In the genomic region with DNA sequence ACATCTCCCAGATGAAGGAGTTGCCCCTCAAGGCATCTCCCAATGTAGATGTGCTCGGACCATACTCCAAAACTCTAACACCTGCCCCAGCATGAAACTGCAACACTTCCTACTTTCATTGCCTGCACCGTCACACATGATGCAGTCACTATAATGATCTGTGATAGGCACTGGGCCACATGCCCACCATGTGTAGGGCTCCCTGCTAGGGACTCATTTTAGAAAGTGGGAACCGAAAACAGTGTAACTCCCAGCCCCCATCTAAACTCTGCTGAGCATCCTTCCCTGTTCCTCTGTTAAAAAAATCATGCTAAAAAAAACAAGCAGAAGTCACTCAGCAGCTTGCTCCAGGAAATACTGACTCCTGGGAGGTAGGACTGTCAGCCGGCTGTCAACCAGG, we compare ENCODE assay signal across 13 cellular contexts.
A peak's percentile ranks its signal among the peaks of the same experiment; 100 is the strongest.
DNase-seq lines count a peak whose midpoint lies in the region; ATAC-seq, FAIRE-seq and TF ChIP-seq lines count a peak whose summit lies in the region.
"Had no signal": no experiment of that assay in that cellular context is flagged by ENCODE, and none has a peak within 500 bp of the region (broad histone marks: within the 10 kb centered on the region; RNA-seq: fewer than 3 reads in every experiment).

No MANE protein-coding gene starts in this region.

- ATAC-seq in GM18499 (IDR thresholded peaks at IDR 0.05; ENCODE audit: insufficient read depth, unreplicated experiment): peak; percentile 97
- ATAC-seq in GM21528 (IDR thresholded peaks at IDR 0.05; ENCODE audit: low FRiP score, unreplicated experiment): peak; percentile 90
- ATAC-seq in HG03378 (IDR thresholded peaks at IDR 0.05; ENCODE audit: unreplicated experiment): peak; percentile 86
- ATAC-seq: T-cell had no signal

- no peak for TF ChIP-seq EP300 in transverse colon (IDR thresholded peaks at IDR 0.05; ENCODE audit: low read depth)

- no peak overlapping the region for H3K4me3 ChIP-seq in coronary artery
- H3K4me3 ChIP-seq in transverse colon: no peak overlapping the region
- H3K4me3 ChIP-seq: esophagus muscularis mucosa had no signal

- DNase-seq in coronary artery (ENCODE audit: low spot score) (peak; percentile 21), transverse colon (no peak), DMS153 treated with DMSO at 0.1 percent for 48 hours (lab: John Stamatoyannopoulos, UW; ENCODE audit: unreplicated experiment) (no peak), NCI-H2029 treated with DMSO at 0.1 percent for 48 hours (lab: John Stamatoyannopoulos, UW) (no peak), RCC 7860 (ENCODE audit: low spot score) (no peak)
- DNase-seq: activated T-cell treated with anti-CD3 and anti-CD28 coated beads for 4 hours, NCI-H526 had no signal

- no peaks in the 10 kb centered on the region for H3K4me1 ChIP-seq in transverse colon
- H3K4me1 ChIP-seq: esophagus muscularis mucosa had no signal

- no peak for TF ChIP-seq POLR2A in transverse colon (IDR thresholded peaks at IDR 0.05)

- 69 to 75% methylated on average over 3 to 4 of the region's 4 CpGs for WGBS in transverse colon (ENCODE audit: low coverage in 1 of 2), 2 donors

- H3K36me3 ChIP-seq in transverse colon: no peaks in the 10 kb centered on the region
- H3K36me3 ChIP-seq: esophagus muscularis mucosa had no signal

- H3K27ac ChIP-seq in coronary artery (no peak overlapping the region), transverse colon (no peak overlapping the region)
- H3K27ac ChIP-seq: esophagus muscularis mucosa, KMS-11 had no signal

- in situ Hi-C loops in transverse colon (cut with MboI; ENCODE audit: low pct_ligation_motif_present in 1 of 4, low pct_unique_long_range_greater_than_20kb in 1 of 4, low sequenced_read_pairs in 3 of 4): no loop called here

- H3K27me3 ChIP-seq in transverse colon: no peaks in the 10 kb centered on the region

- TF ChIP-seq CTCF in coronary artery (IDR thresholded peaks at IDR 0.05): no peak
- no peak for TF ChIP-seq CTCF in transverse colon (IDR thresholded peaks at IDR 0.05)

- H3K9me3 ChIP-seq in transverse colon: no peaks in the 10 kb centered on the region
- H3K9me3 ChIP-seq: esophagus muscularis mucosa had no signal

- FAIRE-seq in RCC 7860 (lab: Jason Lieb, UNC): no peak

- intact Hi-C loops in transverse colon (cut with DNase I; ENCODE audit: low total_unique reads): no loop called here
